In the genomic region with DNA sequence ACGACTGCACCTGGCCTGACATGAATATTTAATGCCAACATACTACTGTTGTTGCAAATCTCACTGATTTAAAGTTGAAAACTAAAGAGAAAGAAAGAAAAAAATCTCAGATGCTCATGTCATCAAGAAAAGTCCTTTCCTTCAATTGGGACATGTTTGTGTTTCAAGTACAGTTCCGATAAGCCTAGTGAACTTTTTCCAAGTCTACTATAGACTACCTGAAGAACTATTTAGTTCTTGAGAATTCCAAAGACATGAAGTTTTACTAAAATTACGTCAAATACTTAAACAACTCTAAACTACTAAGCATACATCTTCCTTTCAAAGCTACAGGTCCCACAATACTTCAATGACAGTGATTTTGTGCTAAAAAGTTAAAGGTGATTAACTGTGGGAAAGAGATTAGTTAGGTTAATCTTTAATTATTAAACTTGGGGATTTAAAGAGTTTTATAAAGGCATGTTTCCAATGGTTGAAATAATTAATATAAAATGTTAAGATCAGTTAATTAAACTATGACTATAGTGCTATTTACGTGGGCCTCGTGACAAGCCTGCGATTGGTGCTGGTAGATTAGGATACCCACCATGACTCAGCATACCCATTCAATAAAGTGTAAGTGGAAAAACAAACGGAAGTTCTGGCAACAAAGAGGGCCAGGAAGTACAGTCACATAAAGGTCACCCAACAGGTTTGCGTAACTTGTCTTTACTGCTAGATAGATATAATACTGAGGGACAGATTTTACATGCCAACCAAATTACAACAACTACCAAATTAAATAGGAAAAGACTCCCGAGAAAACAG, we compare ENCODE assay signal across 8 cellular contexts. TPM values are rescaled to one million over a fixed set of nuclear protein-coding genes. Genes with fewer than 3 reads are reported as not detected.
DNase-seq lines count a peak whose midpoint lies in the region; ATAC-seq and TF ChIP-seq lines count a peak whose summit lies in the region.

No MANE protein-coding gene starts in this region.

- H3K9ac ChIP-seq in adipocyte (ENCODE audit: low read length), result no peak overlapping the region

- H3K4me3 Mint-ChIP-seq in T-helper 17 cell, result no peak overlapping the region

- no peaks in the 10 kb centered on the region for H3K27me3 ChIP-seq in adipocyte (replicated peaks; ENCODE audit: control insufficient read depth, insufficient read depth, low read length)
- no peaks in the 10 kb centered on the region for H3K27me3 ChIP-seq in dorsolateral prefrontal cortex

- no peak for TF ChIP-seq CTCF in dorsolateral prefrontal cortex (IDR thresholded peaks at IDR 0.05 in 54 of 56, conservative IDR thresholded peaks at IDR 0.05 in 2 of 56; ENCODE audit: low read depth in 1 of 56, partially characterized antibody in 56 of 56)

- peaks cover 10% of the 10 kb centered on the region for H3K4me1 Mint-ChIP-seq in T-helper 17 cell

- intact Hi-C loops in left colon (cut with DNase I, micrococcal nuclease) (no loop called here), dorsolateral prefrontal cortex (cut with DNase I) (no loop called here)

- peaks cover 23% of the 10 kb centered on the region for H3K27me3 Mint-ChIP-seq in T-helper 17 cell

- peaks cover 14% of the 10 kb centered on the region for H3K36me3 ChIP-seq in adipocyte (ENCODE audit: control insufficient read depth, insufficient read depth, low read length, severe bottlenecking)

- H3K4me3 ChIP-seq in adipocyte (ENCODE audit: low read length), result no peak overlapping the region
- no peak overlapping the region for H3K4me3 ChIP-seq in dorsolateral prefrontal cortex

- peaks cover 13% of the 10 kb centered on the region for H3K36me3 Mint-ChIP-seq in T-helper 17 cell (ENCODE audit: low read depth)

- H3K27ac Mint-ChIP-seq in T-helper 17 cell, result no peak overlapping the region

- H3K4me1 ChIP-seq in adipocyte (ENCODE audit: control insufficient read depth, insufficient read depth, low read length), result peaks cover 14% of the 10 kb centered on the region

- ATAC-seq in left colon (peak; percentile 99), GM18870 (IDR thresholded peaks at IDR 0.05; ENCODE audit: unreplicated experiment) (no peak), T-helper 17 cell (no peak)

- peak; percentile 60 for DNase-seq in AG20443 (ENCODE audit: low spot score)
- peak; percentile 14 for DNase-seq in HuH-7.5 (ENCODE audit: low spot score)
- DNase-seq in adipocyte (ENCODE audit: low read depth), result peak; percentile 65
- peak; percentile 16 to 29 for DNase-seq in left colon
- no peak for DNase-seq in dorsolateral prefrontal cortex
- DNase-seq in GM19238 (ENCODE audit: insufficient read length, low spot score), result no peak
- DNase-seq in T-helper 17 cell, result no peak

- H3K9me3 ChIP-seq in adipocyte (ENCODE audit: control insufficient read depth, low read length) (no peaks in the 10 kb centered on the region), T-helper 17 cell (ENCODE audit: control insufficient read depth, low read length, poor library complexity, severe bottlenecking) (no peaks in the 10 kb centered on the region)

- no peak overlapping the region for H3K27ac ChIP-seq in dorsolateral prefrontal cortex

RNA-seq across cellular contexts. Expression of gene SEPTIN10, which starts 55.5 kb away (rescaled TPM):
- total RNA-seq in left colon, result 10 to 100 TPM; 77.1 to 80.8 TPM
- total RNA-seq in dorsolateral prefrontal cortex, result 10 to 100 TPM; 14.0 to 64.1 (median 26.0) TPM
- 1 to 10 TPM; 3.9 to 6.2 TPM for total RNA-seq in T-helper 17 cell

RNA-seq across cellular contexts. Expression of gene SOWAHC, which starts 55.9 kb away (rescaled TPM):
- total RNA-seq in left colon (10 to 100 TPM; 42.4 to 55.8 TPM), dorsolateral prefrontal cortex (1 to 10 TPM; 1.4 to 6.7 (median 3.7) TPM), T-helper 17 cell (1 to 10 TPM; 1.1 to 1.3 TPM)

Comparison
In these comparisons a context has a peak if more than half of its experiments do, and no peak if none do; other contexts are left out.
1. DNase-seq: peak in AG20443 (single experiment), HuH-7.5 (single experiment), adipocyte (single experiment) and left colon (2 of 2); none in dorsolateral prefrontal cortex (0 of 10), GM19238 (single experiment) and T-helper 17 cell (0 of 3).
2. RNA of gene SOWAHC, which starts 55.9 kb away (total RNA-seq): 42.4 to 55.8 TPM in left colon; 1.4 to 6.7 TPM in dorsolateral prefrontal cortex and 1.1 to 1.3 TPM in T-helper 17 cell; every median in the first group is over 4 times any median in the second.